Comparison of ENCODE assay signal across 1 cellular context in genomic region chr7:133428876-133429275, GRCh38.
TF ChIP-seq lines count a peak whose summit lies in the region.

No MANE protein-coding gene starts in this region.

TF ChIP-seq in K562, 482 proteins besides CTCF, POLR2A, EP300 and RAD21 (continued from another document):
- TF ChIP-seq ZNF384 (IDR thresholded peaks at IDR 0.05; ENCODE audit: low read depth, low read length) = no peak
